Comparison of ENCODE assay signal across 1 cellular context in the genomic region with DNA sequence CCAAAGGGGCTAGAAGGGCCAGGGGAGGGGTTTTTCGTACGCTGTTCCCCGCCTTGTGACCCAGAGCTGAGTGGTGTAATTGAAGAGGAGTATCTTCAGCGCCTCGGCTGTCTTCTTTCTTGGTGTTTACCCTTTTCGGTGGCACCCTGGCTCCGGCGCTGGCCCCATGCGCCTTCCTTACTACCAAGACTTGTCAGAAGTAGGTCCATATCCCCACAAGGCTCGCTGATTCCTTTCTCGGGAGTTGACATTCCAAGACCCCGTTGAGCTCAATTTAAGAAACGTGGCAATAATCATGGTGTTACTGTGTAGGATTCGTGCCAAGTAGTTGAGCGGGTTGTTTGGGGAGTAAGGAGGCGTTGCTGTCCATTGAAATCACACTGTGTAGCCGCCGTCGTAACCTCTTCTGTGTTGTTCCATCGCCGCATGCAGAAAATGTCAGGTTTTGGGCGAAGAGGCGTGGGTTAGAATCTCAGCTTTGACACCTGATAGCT.
TF ChIP-seq lines count a peak whose summit lies in the region.

No MANE protein-coding gene starts in this region.

TF ChIP-seq in HepG2, 621 proteins besides CTCF, POLR2A, EP300 and RAD21 (continued from another document):
- TF ChIP-seq, protein P1, sequence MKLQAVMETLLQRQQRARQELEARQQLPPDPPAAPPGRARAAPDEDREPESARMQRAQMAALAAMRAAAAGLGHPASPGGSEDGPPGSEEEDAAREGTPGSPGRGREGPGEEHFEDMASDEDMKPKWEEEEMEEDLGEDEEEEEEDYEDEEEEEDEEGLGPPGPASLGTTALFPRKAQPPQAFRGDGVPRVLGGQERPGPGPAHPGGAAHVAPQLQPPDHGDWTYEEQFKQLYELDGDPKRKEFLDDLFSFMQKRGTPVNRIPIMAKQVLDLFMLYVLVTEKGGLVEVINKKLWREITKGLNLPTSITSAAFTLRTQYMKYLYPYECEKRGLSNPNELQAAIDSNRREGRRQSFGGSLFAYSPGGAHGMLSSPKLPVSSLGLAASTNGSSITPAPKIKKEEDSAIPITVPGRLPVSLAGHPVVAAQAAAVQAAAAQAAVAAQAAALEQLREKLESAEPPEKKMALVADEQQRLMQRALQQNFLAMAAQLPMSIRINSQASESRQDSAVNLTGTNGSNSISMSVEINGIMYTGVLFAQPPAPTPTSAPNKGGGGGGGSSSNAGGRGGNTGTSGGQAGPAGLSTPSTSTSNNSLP (IDR thresholded peaks at IDR 0.05; ENCODE audit: low read depth, low read length): no peak
- TF ChIP-seq ESRRA (CRISPR knock-in tag; IDR thresholded peaks at IDR 0.05; ENCODE audit: low read depth): no peak
- TF ChIP-seq, protein P2, sequence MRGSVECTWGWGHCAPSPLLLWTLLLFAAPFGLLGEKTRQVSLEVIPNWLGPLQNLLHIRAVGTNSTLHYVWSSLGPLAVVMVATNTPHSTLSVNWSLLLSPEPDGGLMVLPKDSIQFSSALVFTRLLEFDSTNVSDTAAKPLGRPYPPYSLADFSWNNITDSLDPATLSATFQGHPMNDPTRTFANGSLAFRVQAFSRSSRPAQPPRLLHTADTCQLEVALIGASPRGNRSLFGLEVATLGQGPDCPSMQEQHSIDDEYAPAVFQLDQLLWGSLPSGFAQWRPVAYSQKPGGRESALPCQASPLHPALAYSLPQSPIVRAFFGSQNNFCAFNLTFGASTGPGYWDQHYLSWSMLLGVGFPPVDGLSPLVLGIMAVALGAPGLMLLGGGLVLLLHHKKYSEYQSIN (CRISPR knock-in tag; IDR thresholded peaks at IDR 0.05; ENCODE audit: borderline replicate concordance): no peak
- TF ChIP-seq TEAD3 (CRISPR knock-in tag; optimal IDR thresholded peaks at IDR 0.05; ENCODE audit: borderline replicate concordance): no peak
- TF ChIP-seq ZNF337 (CRISPR knock-in tag; IDR thresholded peaks at IDR 0.05; ENCODE audit: borderline replicate concordance, low read depth): 0 out of 2 replicates have a peak, but pooled peaks have one; percentile 4
- TF ChIP-seq, protein P3, sequence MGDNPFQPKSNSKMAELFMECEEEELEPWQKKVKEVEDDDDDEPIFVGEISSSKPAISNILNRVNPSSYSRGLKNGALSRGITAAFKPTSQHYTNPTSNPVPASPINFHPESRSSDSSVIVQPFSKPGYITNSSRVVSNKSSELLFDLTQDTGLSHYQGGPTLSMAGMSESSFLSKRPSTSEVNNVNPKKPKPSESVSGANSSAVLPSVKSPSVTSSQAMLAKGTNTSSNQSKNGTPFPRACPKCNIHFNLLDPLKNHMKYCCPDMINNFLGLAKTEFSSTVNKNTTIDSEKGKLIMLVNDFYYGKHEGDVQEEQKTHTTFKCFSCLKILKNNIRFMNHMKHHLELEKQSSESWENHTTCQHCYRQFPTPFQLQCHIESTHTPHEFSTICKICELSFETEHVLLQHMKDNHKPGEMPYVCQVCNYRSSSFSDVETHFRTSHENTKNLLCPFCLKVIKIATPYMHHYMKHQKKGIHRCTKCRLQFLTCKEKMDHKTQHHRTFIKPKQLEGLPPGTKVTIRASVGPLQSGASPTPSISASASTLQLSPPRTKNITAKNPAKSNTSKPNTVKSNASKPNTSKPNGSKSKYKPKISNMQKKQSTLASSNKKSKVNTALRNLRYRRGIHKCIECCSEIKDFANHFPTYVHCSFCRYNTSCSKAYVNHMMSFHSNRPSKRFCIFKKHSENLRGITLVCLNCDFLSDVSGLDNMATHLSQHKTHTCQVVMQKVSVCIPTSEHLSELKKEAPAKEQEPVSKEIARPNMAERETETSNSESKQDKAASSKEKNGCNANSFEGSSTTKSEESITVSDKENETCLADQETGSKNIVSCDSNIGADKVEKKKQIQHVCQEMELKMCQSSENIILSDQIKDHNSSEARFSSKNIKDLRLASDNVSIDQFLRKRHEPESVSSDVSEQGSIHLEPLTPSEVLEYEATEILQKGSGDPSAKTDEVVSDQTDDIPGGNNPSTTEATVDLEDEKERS (CRISPR knock-in tag; IDR thresholded peaks at IDR 0.05): no peak
- TF ChIP-seq, protein P4, sequence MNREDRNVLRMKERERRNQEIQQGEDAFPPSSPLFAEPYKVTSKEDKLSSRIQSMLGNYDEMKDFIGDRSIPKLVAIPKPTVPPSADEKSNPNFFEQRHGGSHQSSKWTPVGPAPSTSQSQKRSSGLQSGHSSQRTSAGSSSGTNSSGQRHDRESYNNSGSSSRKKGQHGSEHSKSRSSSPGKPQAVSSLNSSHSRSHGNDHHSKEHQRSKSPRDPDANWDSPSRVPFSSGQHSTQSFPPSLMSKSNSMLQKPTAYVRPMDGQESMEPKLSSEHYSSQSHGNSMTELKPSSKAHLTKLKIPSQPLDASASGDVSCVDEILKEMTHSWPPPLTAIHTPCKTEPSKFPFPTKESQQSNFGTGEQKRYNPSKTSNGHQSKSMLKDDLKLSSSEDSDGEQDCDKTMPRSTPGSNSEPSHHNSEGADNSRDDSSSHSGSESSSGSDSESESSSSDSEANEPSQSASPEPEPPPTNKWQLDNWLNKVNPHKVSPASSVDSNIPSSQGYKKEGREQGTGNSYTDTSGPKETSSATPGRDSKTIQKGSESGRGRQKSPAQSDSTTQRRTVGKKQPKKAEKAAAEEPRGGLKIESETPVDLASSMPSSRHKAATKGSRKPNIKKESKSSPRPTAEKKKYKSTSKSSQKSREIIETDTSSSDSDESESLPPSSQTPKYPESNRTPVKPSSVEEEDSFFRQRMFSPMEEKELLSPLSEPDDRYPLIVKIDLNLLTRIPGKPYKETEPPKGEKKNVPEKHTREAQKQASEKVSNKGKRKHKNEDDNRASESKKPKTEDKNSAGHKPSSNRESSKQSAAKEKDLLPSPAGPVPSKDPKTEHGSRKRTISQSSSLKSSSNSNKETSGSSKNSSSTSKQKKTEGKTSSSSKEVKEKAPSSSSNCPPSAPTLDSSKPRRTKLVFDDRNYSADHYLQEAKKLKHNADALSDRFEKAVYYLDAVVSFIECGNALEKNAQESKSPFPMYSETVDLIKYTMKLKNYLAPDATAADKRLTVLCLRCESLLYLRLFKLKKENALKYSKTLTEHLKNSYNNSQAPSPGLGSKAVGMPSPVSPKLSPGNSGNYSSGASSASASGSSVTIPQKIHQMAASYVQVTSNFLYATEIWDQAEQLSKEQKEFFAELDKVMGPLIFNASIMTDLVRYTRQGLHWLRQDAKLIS (CRISPR knock-in tag; IDR thresholded peaks at IDR 0.05): no peak
- TF ChIP-seq MEIS2 (CRISPR knock-in tag; IDR thresholded peaks at IDR 0.05): no peak
- TF ChIP-seq ZNF333 (CRISPR knock-in tag; IDR thresholded peaks at IDR 0.05; ENCODE audit: borderline replicate concordance): 0 out of 2 replicates have a peak, but pooled peaks have one; percentile 9
- TF ChIP-seq, protein P5, sequence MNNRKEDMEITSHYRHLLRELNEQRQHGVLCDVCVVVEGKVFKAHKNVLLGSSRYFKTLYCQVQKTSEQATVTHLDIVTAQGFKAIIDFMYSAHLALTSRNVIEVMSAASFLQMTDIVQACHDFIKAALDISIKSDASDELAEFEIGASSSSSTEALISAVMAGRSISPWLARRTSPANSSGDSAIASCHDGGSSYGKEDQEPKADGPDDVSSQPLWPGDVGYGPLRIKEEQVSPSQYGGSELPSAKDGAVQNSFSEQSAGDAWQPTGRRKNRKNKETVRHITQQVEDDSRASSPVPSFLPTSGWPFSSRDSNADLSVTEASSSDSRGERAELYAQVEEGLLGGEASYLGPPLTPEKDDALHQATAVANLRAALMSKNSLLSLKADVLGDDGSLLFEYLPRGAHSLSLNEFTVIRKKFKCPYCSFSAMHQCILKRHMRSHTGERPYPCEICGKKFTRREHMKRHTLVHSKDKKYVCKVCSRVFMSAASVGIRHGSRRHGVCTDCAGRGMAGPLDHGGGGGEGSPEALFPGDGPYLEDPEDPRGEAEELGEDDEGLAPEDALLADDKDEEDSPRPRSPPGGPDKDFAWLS (CRISPR knock-in tag; IDR thresholded peaks at IDR 0.05; ENCODE audit: borderline replicate concordance): no peak
- no peak for TF ChIP-seq TEAD2 (CRISPR knock-in tag; IDR thresholded peaks at IDR 0.05)
- no peak for TF ChIP-seq SETDB1 (CRISPR knock-in tag; IDR thresholded peaks at IDR 0.05; ENCODE audit: borderline replicate concordance)
- no peak for TF ChIP-seq SIX1 (CRISPR knock-in tag; IDR thresholded peaks at IDR 0.05; ENCODE audit: borderline replicate concordance)
- TF ChIP-seq NONO (IDR thresholded peaks at IDR 0.05): no peak
- no peak for TF ChIP-seq NONO (CRISPR knock-in tag; conservative IDR thresholded peaks at IDR 0.05)
- TF ChIP-seq CHD4 (IDR thresholded peaks at IDR 0.05; ENCODE audit: borderline replicate concordance, low read length): no peak
- TF ChIP-seq ZNF616 (CRISPR knock-in tag; IDR thresholded peaks at IDR 0.05; ENCODE audit: low read depth): no peak
- TF ChIP-seq FOXA1 (IDR thresholded peaks at IDR 0.05): no peak
- peak; percentile 4; the same call in 1 of the 2 replicates for TF ChIP-seq FOXA1 (CRISPR knock-in tag; IDR thresholded peaks at IDR 0.05)
- TF ChIP-seq, protein P6, sequence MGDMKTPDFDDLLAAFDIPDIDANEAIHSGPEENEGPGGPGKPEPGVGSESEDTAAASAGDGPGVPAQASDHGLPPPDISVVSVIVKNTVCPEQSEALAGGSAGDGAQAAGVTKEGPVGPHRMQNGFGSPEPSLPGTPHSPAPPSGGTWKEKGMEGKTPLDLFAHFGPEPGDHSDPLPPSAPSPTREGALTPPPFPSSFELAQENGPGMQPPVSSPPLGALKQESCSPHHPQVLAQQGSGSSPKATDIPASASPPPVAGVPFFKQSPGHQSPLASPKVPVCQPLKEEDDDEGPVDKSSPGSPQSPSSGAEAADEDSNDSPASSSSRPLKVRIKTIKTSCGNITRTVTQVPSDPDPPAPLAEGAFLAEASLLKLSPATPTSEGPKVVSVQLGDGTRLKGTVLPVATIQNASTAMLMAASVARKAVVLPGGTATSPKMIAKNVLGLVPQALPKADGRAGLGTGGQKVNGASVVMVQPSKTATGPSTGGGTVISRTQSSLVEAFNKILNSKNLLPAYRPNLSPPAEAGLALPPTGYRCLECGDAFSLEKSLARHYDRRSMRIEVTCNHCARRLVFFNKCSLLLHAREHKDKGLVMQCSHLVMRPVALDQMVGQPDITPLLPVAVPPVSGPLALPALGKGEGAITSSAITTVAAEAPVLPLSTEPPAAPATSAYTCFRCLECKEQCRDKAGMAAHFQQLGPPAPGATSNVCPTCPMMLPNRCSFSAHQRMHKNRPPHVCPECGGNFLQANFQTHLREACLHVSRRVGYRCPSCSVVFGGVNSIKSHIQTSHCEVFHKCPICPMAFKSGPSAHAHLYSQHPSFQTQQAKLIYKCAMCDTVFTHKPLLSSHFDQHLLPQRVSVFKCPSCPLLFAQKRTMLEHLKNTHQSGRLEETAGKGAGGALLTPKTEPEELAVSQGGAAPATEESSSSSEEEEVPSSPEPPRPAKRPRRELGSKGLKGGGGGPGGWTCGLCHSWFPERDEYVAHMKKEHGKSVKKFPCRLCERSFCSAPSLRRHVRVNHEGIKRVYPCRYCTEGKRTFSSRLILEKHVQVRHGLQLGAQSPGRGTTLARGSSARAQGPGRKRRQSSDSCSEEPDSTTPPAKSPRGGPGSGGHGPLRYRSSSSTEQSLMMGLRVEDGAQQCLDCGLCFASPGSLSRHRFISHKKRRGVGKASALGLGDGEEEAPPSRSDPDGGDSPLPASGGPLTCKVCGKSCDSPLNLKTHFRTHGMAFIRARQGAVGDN (CRISPR knock-in tag; IDR thresholded peaks at IDR 0.05): peak; percentile 12; the same call in 1 of the 2 replicates
TF ChIP-seq in HepG2: peak in this region for 13.
